ENCODE assay signal across 8 cellular contexts in the genomic region with DNA sequence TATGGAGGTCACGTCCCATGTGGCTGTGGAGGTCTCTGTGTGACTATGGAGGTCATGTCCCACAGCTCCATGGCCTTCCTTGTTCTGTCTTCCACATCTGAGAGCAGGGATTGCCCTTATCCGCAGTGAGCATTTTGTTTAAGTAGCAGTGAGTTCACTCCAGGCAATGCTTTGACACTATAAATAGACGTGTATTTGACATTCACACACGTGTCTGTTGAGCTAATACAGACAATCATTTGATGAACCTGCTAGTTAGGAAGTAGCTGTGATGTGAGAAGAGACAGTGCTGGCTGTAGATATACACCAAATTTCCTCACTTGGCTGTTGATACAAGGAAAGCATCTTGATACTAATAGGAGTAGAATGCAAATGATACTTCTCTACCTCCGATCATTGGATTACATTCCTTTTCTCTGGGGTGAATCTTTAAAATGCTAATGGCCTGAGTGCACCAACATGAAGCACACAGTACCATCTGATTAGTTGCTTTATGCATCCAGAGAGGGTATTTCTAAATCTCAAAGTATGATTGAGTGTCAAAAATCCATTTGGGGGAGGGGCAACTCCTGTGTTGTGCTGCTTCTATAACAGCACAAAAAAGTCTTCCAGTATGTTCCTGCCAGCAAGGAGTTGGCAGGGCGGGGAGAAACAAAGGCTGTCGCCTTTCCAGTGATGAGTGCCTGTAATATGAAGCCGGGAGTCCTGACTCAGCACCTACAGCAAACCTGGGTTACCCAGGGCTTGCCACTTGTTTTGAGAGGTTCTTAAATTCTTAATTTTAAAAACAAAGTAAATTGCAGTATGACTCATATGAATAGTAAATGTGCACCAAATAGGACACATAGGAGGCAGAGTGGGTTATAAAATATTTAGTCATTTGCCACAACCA. TPM values are rescaled to one million over a fixed set of nuclear protein-coding genes. Genes with fewer than 3 reads are reported as not detected.
A peak's percentile ranks its signal among the peaks of the same experiment; 100 is the strongest.
DNase-seq lines count a peak whose midpoint lies in the region; TF ChIP-seq lines count a peak whose summit lies in the region.

No MANE protein-coding gene starts in this region.

- H3K9me3 ChIP-seq in ascending aorta, result no peaks in the 10 kb centered on the region
- H3K9me3 ChIP-seq in tibial nerve, result no peaks in the 10 kb centered on the region

- H3K4me1 ChIP-seq in ascending aorta (peaks cover 0 to 9% of the 10 kb centered on the region in 2 donors), tibial nerve (peaks cover 0 to 66% (median 15%) of the 10 kb centered on the region in 4 donors)

- WGBS in tibial nerve, 2 donors, result 37 to 40% methylated on average over 8 of the region's 8 CpGs

- H3K27me3 ChIP-seq in ascending aorta (no peaks in the 10 kb centered on the region), tibial nerve (no peaks in the 10 kb centered on the region)

- H3K36me3 ChIP-seq in ascending aorta (peaks cover 19 to 24% of the 10 kb centered on the region in 2 donors), tibial nerve (peaks cover 0 to 30% (median 0%) of the 10 kb centered on the region in 3 donors)

- no peak for TF ChIP-seq EP300 in tibial nerve (IDR thresholded peaks at IDR 0.05)

- no peak overlapping the region for H3K4me3 ChIP-seq in ascending aorta
- no peak overlapping the region for H3K4me3 ChIP-seq in tibial nerve

- TF ChIP-seq POLR2A in tibial nerve (IDR thresholded peaks at IDR 0.05), result no peak

- DNase-seq in COLO829 (ENCODE audit: low spot score) (peak; percentile 10), HuH-7 (ENCODE audit: low spot score) (peak; percentile 47), ascending aorta (ENCODE audit: low spot score in 2 of 2) (peak in 1 of 2 donors; percentile 56), islet precursor cell (peak; percentile 68), tibial nerve (ENCODE audit: low spot score in 2 of 2) (no peak), AML-193 (lab: John Stamatoyannopoulos, UW) (no peak), UCSD-AML1 (lab: John Stamatoyannopoulos, UW; ENCODE audit: unreplicated experiment) (no peak), ecto neural progenitor cell (ENCODE audit: low spot score) (no peak)

- TF ChIP-seq CTCF in ascending aorta (IDR thresholded peaks at IDR 0.05), result no peak
- TF ChIP-seq CTCF in tibial nerve (IDR thresholded peaks at IDR 0.05), result no peak

- peak overlapping the region; percentile 1 to 26 for H3K27ac ChIP-seq in ascending aorta
- no peak overlapping the region for H3K27ac ChIP-seq in tibial nerve

- intact Hi-C loops in ascending aorta (cut with DNase I), result loop anchor here (10.0 kb wide), 1 partner anchor 182 kb away; no protein-coding TSS in a partner anchor

RNA-seq across cellular contexts. Expression of gene CUL4A, which starts 7.0 kb away (rescaled TPM):
- total RNA-seq in ascending aorta (208 TPM), tibial nerve (100 to 1,000 TPM in 2 of 4 donors, 10 to 100 TPM in 2; 67.3 to 268 (median 101) TPM)

RNA-seq across cellular contexts. Expression of gene PCID2, which starts 7.9 kb away (rescaled TPM):
- total RNA-seq in ascending aorta (50.8 TPM), tibial nerve (10 to 100 TPM; 38.6 to 61.5 (median 49.5) TPM)

RNA-seq across cellular contexts. Expression of gene PROZ, which starts 58.0 kb away (rescaled TPM):
- total RNA-seq in ascending aorta (not detected), tibial nerve (not detected)

Comparison
In these comparisons a context has a peak if more than half of its experiments do, and no peak if none do; other contexts are left out.
1. DNase-seq: peak in COLO829 (single experiment), HuH-7 (single experiment) and islet precursor cell (single experiment); none in tibial nerve (0 of 2), AML-193 (0 of 2), UCSD-AML1 (single experiment) and ecto neural progenitor cell (single experiment).
2. H3K27ac ChIP-seq: peak in ascending aorta (2 of 2); none in tibial nerve (0 of 4).